5 cellular contexts compared by ENCODE assay signal in the genomic region with DNA sequence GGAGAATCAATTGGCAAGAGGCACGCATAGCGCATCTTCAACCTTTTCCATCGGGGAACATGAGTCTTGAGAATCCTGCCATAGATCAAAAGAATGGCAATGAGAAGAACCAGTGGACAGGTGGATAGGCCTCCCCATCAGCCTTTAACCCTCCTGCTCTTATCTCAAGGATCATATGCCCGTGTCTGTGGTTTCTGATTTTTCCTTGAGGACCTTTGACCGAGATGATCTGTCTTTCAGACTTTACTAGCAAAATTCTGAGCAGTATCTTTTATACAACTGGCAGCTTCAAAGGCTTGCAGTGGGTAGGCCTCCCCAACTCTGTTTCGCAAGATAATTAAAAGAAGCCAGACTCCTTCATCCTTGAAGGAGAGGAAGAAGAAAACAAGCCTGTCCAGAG.
"Had no signal": no experiment of that assay in that cellular context is flagged by ENCODE, and none has a peak within 500 bp of the region (broad histone marks: within the 10 kb centered on the region; RNA-seq: fewer than 3 reads in every experiment).

No MANE protein-coding gene starts in this region.

- DNase-seq: GOT3, H9 had no signal

- H3K4me3 ChIP-seq: GM23248, GM23338, HAP-1 had no signal

- H3K36me3 ChIP-seq: HAP-1 had no signal

- H3K9me3 ChIP-seq: HAP-1 had no signal
